ENCODE assay signal across 17 cellular contexts in the genomic region with DNA sequence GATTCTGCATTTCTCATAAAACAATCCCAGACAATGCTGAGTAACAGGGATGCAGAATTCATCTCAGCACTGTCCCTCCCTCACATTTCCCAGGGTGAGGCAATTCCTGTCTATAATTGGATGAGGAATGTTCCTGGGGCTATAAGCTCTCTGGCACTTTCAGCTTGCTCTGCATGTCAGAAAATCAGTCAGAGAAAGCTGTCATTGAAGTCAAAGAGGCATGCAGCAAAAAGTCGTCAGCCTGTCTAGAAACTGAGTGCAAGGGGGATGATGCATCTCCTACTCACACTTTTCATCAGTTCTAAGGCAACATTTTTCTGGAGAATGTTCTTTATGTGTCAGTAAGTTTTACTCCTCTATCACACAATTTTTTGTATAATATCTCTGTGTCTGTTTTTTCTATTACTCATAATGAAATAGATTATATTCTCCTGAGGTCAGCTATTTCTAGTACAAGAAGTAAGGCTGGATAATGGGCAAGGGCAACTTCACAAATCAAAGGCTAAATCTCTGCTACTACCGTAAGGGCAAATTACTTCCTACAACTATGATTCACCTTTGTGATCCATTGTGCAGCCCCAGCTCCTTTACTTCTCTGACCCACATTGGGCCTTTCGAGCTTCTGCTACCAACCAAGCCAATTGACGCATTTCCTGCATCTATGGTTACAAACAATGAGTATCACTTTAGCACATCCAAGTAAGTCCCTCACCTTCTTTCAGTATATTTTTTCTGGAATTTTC. TPM values are rescaled to one million over a fixed set of nuclear protein-coding genes. Genes with fewer than 3 reads are reported as not detected.
A peak's percentile ranks its signal among the peaks of the same experiment; 100 is the strongest.
DNase-seq lines count a peak whose midpoint lies in the region; ATAC-seq, FAIRE-seq and TF ChIP-seq lines count a peak whose summit lies in the region.
"Had no signal": no experiment of that assay in that cellular context is flagged by ENCODE, and none has a peak within 500 bp of the region (broad histone marks: within the 10 kb centered on the region; RNA-seq: fewer than 3 reads in every experiment).

No MANE protein-coding gene starts in this region.

- no peak overlapping the region for H3K23ac ChIP-seq in trophoblast cell (ENCODE audit: low read length)

- no peak overlapping the region for H3K18ac ChIP-seq in trophoblast cell (ENCODE audit: low read length)

- ATAC-seq in HG03342 (IDR thresholded peaks at IDR 0.05; ENCODE audit: unreplicated experiment) (no peak), HG02884 (IDR thresholded peaks at IDR 0.05; ENCODE audit: unreplicated experiment) (no peak)
- ATAC-seq: activated T-cell treated with anti-CD3 and anti-CD28 coated beads, Interleukin-2, amount 50 U/mL, for 4 hours; HepG2; left lung had no signal

- no peak overlapping the region for H2BK12ac ChIP-seq in trophoblast cell (ENCODE audit: low read length)

- H3K4me1 ChIP-seq in SK-N-SH (ENCODE audit: control insufficient read depth in 1 of 2, insufficient read depth in 2 of 2, low read depth in 1 of 2, low read length in 1 of 2) = peaks cover 0 to 4% of the 10 kb centered on the region in 2 experiments; a peak in 1 of 4 replicates
- peaks cover 0 to 2% of the 10 kb centered on the region in 2 experiments for H3K4me1 ChIP-seq in trophoblast cell (ENCODE audit: control insufficient read depth in 1 of 2, insufficient read depth in 2 of 2, low read length in 2 of 2)
- H3K4me1 ChIP-seq: heart left ventricle, left lung, suprapubic skin had no signal

- peak in 1 of 2 experiments; percentile 39; a peak in 1 of 4 replicates for TF ChIP-seq EP300 in SK-N-SH (IDR thresholded peaks at IDR 0.05; ENCODE audit: borderline replicate concordance in 1 of 2, low read depth in 1 of 2, low read length in 1 of 2)

- peak overlapping the region; percentile 68 for H2BK5ac ChIP-seq in trophoblast cell (ENCODE audit: low read depth, low read length, poor library complexity)

- H3K14ac ChIP-seq in trophoblast cell (ENCODE audit: low read length) = no peak overlapping the region

- H3K79me2 ChIP-seq in SK-N-SH (ENCODE audit: insufficient read depth) (no peaks in the 10 kb centered on the region), trophoblast cell (ENCODE audit: control insufficient read depth, insufficient read depth, low read length, poor library complexity) (no peaks in the 10 kb centered on the region)

- no peaks in the 10 kb centered on the region for H3K79me1 ChIP-seq in trophoblast cell (ENCODE audit: low read length)

- H3K4me2 ChIP-seq in SK-N-SH = peak overlapping the region; percentile 32; the same call in 1 of the 2 replicates
- H3K4me2 ChIP-seq in trophoblast cell (ENCODE audit: low read length) = no peak overlapping the region

- H2AFZ ChIP-seq in SK-N-SH (ENCODE audit: low read depth) (peak overlapping the region; percentile 17; the same call in 1 of the 2 replicates), trophoblast cell (ENCODE audit: insufficient read depth, low read length, poor library complexity) (no peak overlapping the region)

- H3K9me2 ChIP-seq in SK-N-SH = no peaks in the 10 kb centered on the region

- peaks cover 17% of the 10 kb centered on the region for H3F3A ChIP-seq in SK-N-SH (replicated peaks; ENCODE audit: insufficient read depth)

- POLR2A ChIA-PET in SK-N-SH (lab: Yijun Ruan, JAX) = no interaction called here

- H3K4ac ChIP-seq in trophoblast cell (ENCODE audit: low read depth, low read length) = no peak overlapping the region

- no peak overlapping the region for H4K8ac ChIP-seq in trophoblast cell (ENCODE audit: low read depth, low read length)

- no peaks in the 10 kb centered on the region for H3K27me3 ChIP-seq in SK-N-SH (ENCODE audit: insufficient read depth)
- H3K27me3 ChIP-seq in trophoblast cell (ENCODE audit: insufficient read depth, low read length) = no peaks in the 10 kb centered on the region
- H3K27me3 ChIP-seq: heart left ventricle, left lung, suprapubic skin had no signal

- peak overlapping the region in 1 of 2 experiments; percentile 80; a peak in 2 of 4 replicates for H3K27ac ChIP-seq in SK-N-SH (ENCODE audit: low read depth in 2 of 2, low read length in 1 of 2)
- H3K27ac ChIP-seq in trophoblast cell (ENCODE audit: low read depth, low read length) = peak overlapping the region; percentile 82
- H3K27ac ChIP-seq: heart left ventricle, left lung, suprapubic skin had no signal

- H4K91ac ChIP-seq in trophoblast cell (ENCODE audit: low read depth, low read length) = no peak overlapping the region

- H3K36me3 ChIP-seq in SK-N-SH (replicated peaks in 1 of 2; ENCODE audit: control insufficient read depth in 1 of 2, insufficient read depth in 2 of 2, low read length in 1 of 2) = no peaks in the 10 kb centered on the region
- no peaks in the 10 kb centered on the region for H3K36me3 ChIP-seq in trophoblast cell (ENCODE audit: control insufficient read depth in 1 of 2, insufficient read depth in 2 of 2, low read length in 2 of 2)
- H3K36me3 ChIP-seq: heart left ventricle, left lung, suprapubic skin had no signal

- H3K4me3 ChIP-seq in SK-N-SH (ENCODE audit: low read depth in 2 of 2, low read length in 1 of 2) (no peak overlapping the region), trophoblast cell (ENCODE audit: low read depth, low read length) (no peak overlapping the region)
- H3K4me3 ChIP-seq: heart left ventricle, left lung, suprapubic skin had no signal

- H2BK120ac ChIP-seq in trophoblast cell (ENCODE audit: insufficient read depth, low read length, poor library complexity) = peak overlapping the region; percentile 60

- no peaks in the 10 kb centered on the region for H4K20me1 ChIP-seq in SK-N-SH (ENCODE audit: insufficient read depth)

- CTCF ChIA-PET in SK-N-SH (lab: Yijun Ruan, JAX) = no interaction called here

- H2AK5ac ChIP-seq in trophoblast cell (ENCODE audit: low read length) = no peak overlapping the region

- peak; percentile 35 for DNase-seq in GM04504 (ENCODE audit: low read depth)
- DNase-seq in SK-N-SH = no peak
- DNase-seq in fibroblast of peridontal ligament (ENCODE audit: extremely low read depth) = peak; percentile 13
- peak; percentile 57 to 71 for DNase-seq in trophoblast cell
- DNase-seq in DMS114 treated with DMSO at 0.1 percent for 48 hours (lab: John Stamatoyannopoulos, UW; ENCODE audit: unreplicated experiment) = no peak
- no peak for DNase-seq in GM19239 (ENCODE audit: insufficient read length, low spot score)
- DNase-seq: activated CD4-positive, alpha-beta T cell treated with anti-CD3 and anti-CD28 coated beads for 48 hours; activated T-cell treated with anti-CD3 and anti-CD28 coated beads, Interleukin-2, amount 50 U/mL, for 4 hours; effector CD4-positive, alpha-beta T cell; heart left ventricle; left lung; NCI-H1105 treated with DMSO at 0.1 percent for 48 hours; T-helper 2 cell had no signal

- FAIRE-seq in GM19239 (lab: Jason Lieb, UNC) = no peak
- FAIRE-seq: HepG2 had no signal

- 13% methylated on average over 4 of the region's 4 CpGs for WGBS in SK-N-SH (ENCODE audit: low lambda C conversion rate)
- no CpG with 5 or more reads among the region's 4 CpGs for WGBS in trophoblast cell (ENCODE audit: extremely low coverage, insufficient coverage, insufficient read length)

- no peak overlapping the region for H4K12ac ChIP-seq in trophoblast cell (ENCODE audit: low read depth, low read length)

- TF ChIP-seq CTCF in SK-N-SH (IDR thresholded peaks at IDR 0.05) = no peak

- TF ChIP-seq RAD21 in SK-N-SH (IDR thresholded peaks at IDR 0.05; ENCODE audit: low read length) = no peak

- H3K9ac ChIP-seq in SK-N-SH (peak overlapping the region; percentile 12; the same call in 1 of the 2 replicates), trophoblast cell (ENCODE audit: low read length) (no peak overlapping the region)

- H3K9me3 ChIP-seq in SK-N-SH (no peaks in the 10 kb centered on the region), trophoblast cell (ENCODE audit: insufficient read depth, low read depth, low read length) (no peaks in the 10 kb centered on the region)
- H3K9me3 ChIP-seq: heart left ventricle, left lung, suprapubic skin had no signal

TF ChIP-seq in SK-N-SH, 30 proteins besides CTCF, POLR2A, EP300 and RAD21:
- TF ChIP-seq, protein P1, sequence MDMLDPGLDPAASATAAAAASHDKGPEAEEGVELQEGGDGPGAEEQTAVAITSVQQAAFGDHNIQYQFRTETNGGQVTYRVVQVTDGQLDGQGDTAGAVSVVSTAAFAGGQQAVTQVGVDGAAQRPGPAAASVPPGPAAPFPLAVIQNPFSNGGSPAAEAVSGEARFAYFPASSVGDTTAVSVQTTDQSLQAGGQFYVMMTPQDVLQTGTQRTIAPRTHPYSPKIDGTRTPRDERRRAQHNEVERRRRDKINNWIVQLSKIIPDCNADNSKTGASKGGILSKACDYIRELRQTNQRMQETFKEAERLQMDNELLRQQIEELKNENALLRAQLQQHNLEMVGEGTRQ (IDR thresholded peaks at IDR 0.05; ENCODE audit: borderline replicate concordance, low read depth, low read length) = no peak
- TF ChIP-seq PBX3 (IDR thresholded peaks at IDR 0.05) = peak; percentile 54

RNA-seq across cellular contexts. Expression of gene TASL, which starts 56.0 kb away (rescaled TPM):
- not detected in 2 replicates for polyA plus RNA-seq in SK-N-SH (2012; rRNA removed)
- not detected in 2 replicates for polyA plus RNA-seq in SK-N-SH (2012; cell fraction: cytosol; rRNA removed)
- polyA plus RNA-seq in SK-N-SH (2012; cell fraction: nucleus; rRNA removed) = not detected in 2 replicates
- not detected in 2 replicates for polyA plus RNA-seq in trophoblast cell (2013)
- polyA plus RNA-seq: HepG2 had no signal

Comparison
In these comparisons a context has a peak if more than half of its experiments do, and no peak if none do; other contexts are left out.
1. DNase-seq: peak in GM04504 (single experiment), fibroblast of peridontal ligament (single experiment) and trophoblast cell (2 of 2); none in SK-N-SH (single experiment), DMS114 treated with DMSO at 0.1 percent for 48 hours (single experiment) and GM19239 (single experiment).